In the genomic region with DNA sequence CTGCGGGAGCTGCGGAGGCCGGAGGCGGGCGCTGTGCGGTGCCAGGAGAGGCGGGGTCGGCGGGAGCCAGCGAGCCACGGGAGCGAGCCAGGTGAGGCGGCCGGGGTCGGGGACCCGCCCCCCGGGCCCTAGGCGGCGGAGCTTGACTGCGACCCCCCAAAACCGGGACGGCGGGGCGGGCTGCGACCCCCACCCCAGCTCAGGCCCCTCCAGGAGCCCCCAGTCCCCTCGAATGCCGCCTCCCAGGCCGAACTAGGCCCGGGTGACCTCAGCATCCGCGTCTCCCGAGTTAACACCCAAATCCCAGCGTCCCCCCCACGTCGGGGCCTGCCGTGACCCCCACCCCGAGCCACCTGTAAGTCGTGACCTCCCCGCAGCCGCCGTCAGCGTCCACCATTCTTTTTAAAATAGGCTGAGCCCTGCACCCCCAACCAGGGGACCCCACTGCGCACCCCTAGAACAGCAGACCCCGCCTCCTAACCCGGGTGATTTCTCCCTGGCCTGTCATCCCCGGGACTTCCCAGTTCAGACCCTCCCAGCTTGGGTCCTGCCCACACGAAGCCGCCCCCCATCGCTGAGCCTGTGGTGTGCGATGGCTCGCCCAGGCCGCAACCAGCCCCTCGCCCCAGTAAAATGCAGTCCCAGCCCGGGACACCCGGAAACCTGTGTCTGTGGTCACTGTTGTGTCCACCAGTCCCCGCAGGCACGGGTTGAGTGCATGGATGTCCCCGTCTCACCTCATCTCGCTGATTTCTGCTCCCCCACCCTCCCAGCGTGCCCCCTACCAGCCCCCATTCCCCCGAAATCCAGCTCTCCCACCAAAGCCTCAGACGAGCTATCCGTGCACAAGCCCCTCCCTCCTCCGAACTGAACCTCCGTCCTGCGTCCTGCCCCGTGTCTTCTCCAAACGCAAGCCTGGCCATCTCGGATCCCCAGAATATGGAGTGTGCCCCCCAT, we compare ENCODE assay signal across 8 cellular contexts. TPM values are rescaled to one million over a fixed set of nuclear protein-coding genes. Genes with fewer than 3 reads are reported as not detected.
DNase-seq lines count a peak whose midpoint lies in the region; ATAC-seq and TF ChIP-seq lines count a peak whose summit lies in the region.

No MANE protein-coding gene starts in this region.

- H3K9me3 ChIP-seq in KOPT-K1 (ENCODE audit: insufficient read depth, low read length, poor library complexity, severe bottlenecking): no peaks in the 10 kb centered on the region
- H3K9me3 ChIP-seq in heart right ventricle: no peaks in the 10 kb centered on the region
- H3K9me3 ChIP-seq in psoas muscle: no peaks in the 10 kb centered on the region

- no peaks in the 10 kb centered on the region for H3K27me3 ChIP-seq in heart right ventricle
- no peaks in the 10 kb centered on the region for H3K27me3 ChIP-seq in psoas muscle (ENCODE audit: insufficient read depth in 3 of 3, low read length in 2 of 3)

- H3K36me3 ChIP-seq in KOPT-K1 (ENCODE audit: insufficient read depth, low read length) (peaks cover 42% of the 10 kb centered on the region), heart right ventricle (peaks cover 0 to 31% (median 0%) of the 10 kb centered on the region in 9 donors), psoas muscle (ENCODE audit: insufficient read depth in 1 of 2, low read depth in 1 of 2) (peaks cover 0 to 17% of the 10 kb centered on the region in 2 donors)

- peak; percentile 35 for ATAC-seq in GM18907 (IDR thresholded peaks at IDR 0.05; ENCODE audit: unreplicated experiment)
- ATAC-seq in heart right ventricle: peak in 6 of 8 donors; percentile 1 to 9 (median 4)
- peak in 1 of 4 donors; percentile 3 for ATAC-seq in psoas muscle

- 0% methylated on average over 49 to 69 of the region's 69 CpGs for WGBS in heart right ventricle, 2 donors
- 1 to 3% (median 2%) methylated on average over 42 to 69 of the region's 69 CpGs for WGBS in psoas muscle, 3 donors

- H3K4me3 Mint-ChIP-seq in activated naive CD4-positive, alpha-beta T cell treated with anti-CD3 and anti-CD28 coated beads for 36 hours: peak overlapping the region; percentile 90

- TF ChIP-seq CTCF in 22Rv1 (IDR thresholded peaks at IDR 0.05): no peak
- TF ChIP-seq CTCF in heart right ventricle (IDR thresholded peaks at IDR 0.05): no peak
- TF ChIP-seq CTCF in psoas muscle (IDR thresholded peaks at IDR 0.05): no peak

- peaks cover 10% of the 10 kb centered on the region for H3K36me3 Mint-ChIP-seq in activated naive CD4-positive, alpha-beta T cell treated with anti-CD3 and anti-CD28 coated beads for 36 hours (ENCODE audit: low read depth)

- peaks cover 36% of the 10 kb centered on the region for H3K4me1 Mint-ChIP-seq in activated naive CD4-positive, alpha-beta T cell treated with anti-CD3 and anti-CD28 coated beads for 36 hours (ENCODE audit: low read depth)

- H3K9me3 Mint-ChIP-seq in activated naive CD4-positive, alpha-beta T cell treated with anti-CD3 and anti-CD28 coated beads for 36 hours: no peaks in the 10 kb centered on the region

- H3K27me3 Mint-ChIP-seq in activated naive CD4-positive, alpha-beta T cell treated with anti-CD3 and anti-CD28 coated beads for 36 hours (ENCODE audit: low read depth): no peaks in the 10 kb centered on the region

- CTCF ChIA-PET in activated naive CD4-positive, alpha-beta T cell treated with anti-CD3 and anti-CD28 coated beads for 36 hours (lab: Charles Lee): interaction anchor here (1.2 kb wide), 1 partner anchor 22 kb away, joined by 4 read pairs; no protein-coding TSS in a partner anchor

- peaks cover 4 to 47% (median 25%) of the 10 kb centered on the region in 9 donors for H3K4me1 ChIP-seq in heart right ventricle
- peaks cover 13% of the 10 kb centered on the region for H3K4me1 ChIP-seq in psoas muscle

- H3K27ac ChIP-seq in 22Rv1: peak overlapping the region; percentile 96
- peak overlapping the region; percentile 83 for H3K27ac ChIP-seq in KOPT-K1 (ENCODE audit: low read depth, low read length, poor library complexity, severe bottlenecking)
- H3K27ac ChIP-seq in heart right ventricle: peak overlapping the region; percentile 36 to 96 (median 88)
- peak overlapping the region; percentile 90 for H3K27ac ChIP-seq in psoas muscle

- intact Hi-C loops in activated naive CD4-positive, alpha-beta T cell treated with anti-CD3 and anti-CD28 coated beads for 36 hours (cut with micrococcal nuclease): loop anchor here (1.0 to 5.0 kb wide), 6 partner anchors 50 to 966 kb away; partner anchors contain the start of genes HDGFL2, HMG20B, MFSD12 and ZBTB7A
- intact Hi-C loops in heart right ventricle (cut with DNase I): loop anchor here in 2 of 10 donors (2.0 to 10.0 kb wide), 2 partner anchors 66 to 1572 kb away; partner anchors contain the start of gene HMG20B (in 1 of the 2)
- intact Hi-C loops in psoas muscle (cut with DNase I): no loop called here

- DNase-seq in activated naive CD4-positive, alpha-beta T cell treated with anti-CD3 and anti-CD28 coated beads for 36 hours: peak; percentile 45
- DNase-seq in heart right ventricle: peak in 1 of 2 donors; percentile 33
- DNase-seq in psoas muscle: peak in 1 of 2 donors; percentile 71
- DNase-seq in foreskin melanocyte: no peak
- no peak for DNase-seq in NCI-H446 (lab: John Stamatoyannopoulos, UW)

- H3K27ac Mint-ChIP-seq in activated naive CD4-positive, alpha-beta T cell treated with anti-CD3 and anti-CD28 coated beads for 36 hours: peak overlapping the region; percentile 71

- H3K4me3 ChIP-seq in heart right ventricle: peak overlapping the region; percentile 77 to 100 (median 96)
- peak overlapping the region; percentile 95 for H3K4me3 ChIP-seq in psoas muscle

RNA-seq across cellular contexts. Expression of gene FZR1, which starts 0.6 kb away (rescaled TPM):
- 10 to 100 TPM; 40.3 to 46.3 TPM for total RNA-seq in activated naive CD4-positive, alpha-beta T cell treated with anti-CD3 and anti-CD28 coated beads for 36 hours
- 10 to 100 TPM; 21.0 to 30.8 (median 27.1) TPM for total RNA-seq in heart right ventricle
- polyA plus RNA-seq in heart right ventricle: 10 to 100 TPM; 13.5 to 15.2 TPM
- total RNA-seq in psoas muscle: 10 to 100 TPM; 24.3 to 25.8 (median 25.1) TPM
- polyA plus RNA-seq in psoas muscle: 10 to 100 TPM; 12.8 to 20.3 (median 13.7) TPM

RNA-seq across cellular contexts. Expression of gene DOHH, which starts 6.2 kb away (rescaled TPM):
- total RNA-seq in activated naive CD4-positive, alpha-beta T cell treated with anti-CD3 and anti-CD28 coated beads for 36 hours: 10 to 100 TPM; 13.3 to 14.0 TPM
- total RNA-seq in heart right ventricle (10 to 100 TPM in 5 of 10 donors, 1 to 10 TPM in 5; 7.2 to 14.9 (median 9.4) TPM), psoas muscle (10 to 100 TPM; 11.5 to 21.8 (median 17.1) TPM)
- polyA plus RNA-seq in heart right ventricle (10 to 100 TPM; 13.2 to 30.4 TPM), psoas muscle (10 to 100 TPM; 22.3 to 54.3 (median 45.3) TPM)

RNA-seq across cellular contexts. Expression of gene SMIM44, which starts 23.4 kb away (rescaled TPM):
- total RNA-seq in activated naive CD4-positive, alpha-beta T cell treated with anti-CD3 and anti-CD28 coated beads for 36 hours: not detected
- not detected for total RNA-seq in heart right ventricle
- not detected for polyA plus RNA-seq in heart right ventricle
- total RNA-seq in psoas muscle: not detected
- polyA plus RNA-seq in psoas muscle: not detected

RNA-seq across cellular contexts. Expression of gene SMIM24, which starts 26.3 kb away (rescaled TPM):
- under 1 TPM in 1 of 2 experiments, not detected in 1; 0.41 TPM for total RNA-seq in activated naive CD4-positive, alpha-beta T cell treated with anti-CD3 and anti-CD28 coated beads for 36 hours
- total RNA-seq in heart right ventricle: not detected
- polyA plus RNA-seq in heart right ventricle: not detected
- not detected for total RNA-seq in psoas muscle
- polyA plus RNA-seq in psoas muscle: under 1 TPM; 0.10 to 0.53 (median 0.49) TPM

RNA-seq across cellular contexts. Expression of gene TEKTIP1, which starts 32.3 kb away (rescaled TPM):
- 1 to 10 TPM; 2.1 to 2.5 TPM for total RNA-seq in activated naive CD4-positive, alpha-beta T cell treated with anti-CD3 and anti-CD28 coated beads for 36 hours
- total RNA-seq in heart right ventricle: 1 to 10 TPM in 2 of 10 donors, under 1 TPM in 8; 0.38 to 1.3 (median 0.79) TPM
- under 1 TPM in 1 of 2 donors, not detected in 1; 0.09 TPM for polyA plus RNA-seq in heart right ventricle
- total RNA-seq in psoas muscle: 1 to 10 TPM in 1 of 4 donors, under 1 TPM in 1, not detected in 2; 0.44 to 1.0 TPM
- not detected for polyA plus RNA-seq in psoas muscle
